ENCODE assay signal across 15 cellular contexts in the genomic region with DNA sequence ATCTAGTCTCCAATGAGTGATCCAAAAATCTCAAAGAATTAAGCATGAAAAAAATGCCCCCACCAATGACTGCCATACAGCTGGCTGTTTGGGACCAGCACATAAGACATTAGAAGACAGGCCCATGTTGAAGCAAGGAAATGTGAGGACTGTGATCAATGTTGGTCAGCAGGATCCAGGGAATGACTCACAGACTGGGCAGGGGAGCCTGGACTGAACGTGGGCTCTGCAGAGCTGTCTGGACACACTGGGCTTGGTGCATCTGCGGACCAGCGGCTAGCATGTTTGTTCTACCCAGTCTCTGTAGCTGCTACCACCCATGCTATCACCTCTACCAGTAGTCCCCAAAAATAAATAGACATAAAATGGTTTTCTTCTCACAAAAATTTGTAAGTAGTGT.
DNase-seq lines count a peak whose midpoint lies in the region; ATAC-seq, FAIRE-seq and TF ChIP-seq lines count a peak whose summit lies in the region.
"Had no signal": no experiment of that assay in that cellular context is flagged by ENCODE, and none has a peak within 500 bp of the region (broad histone marks: within the 10 kb centered on the region; RNA-seq: fewer than 3 reads in every experiment).

No MANE protein-coding gene starts in this region.

- CTCF ChIA-PET in A549 (lab: Yijun Ruan, JAX), result interaction anchor here (1.8 to 2.2 kb wide), 2 partner anchors 8 to 26 kb away, joined by 4 to 9 read pairs; no protein-coding TSS in a partner anchor
- CTCF ChIA-PET in activated naive CD4-positive, alpha-beta T cell treated with anti-CD3 and anti-CD28 coated beads for 36 hours (lab: Charles Lee), result interaction anchor here (0.7 kb wide), 1 partner anchor 233 kb away, joined by 3 read pairs; no protein-coding TSS in a partner anchor

- no peak overlapping the region for H3K27ac Mint-ChIP-seq in activated naive CD4-positive, alpha-beta T cell treated with anti-CD3 and anti-CD28 coated beads for 36 hours

- peak overlapping the region; percentile 66 for H3K4me2 ChIP-seq in A549

- H3K27me3 ChIP-seq in MG63, result no peaks in the 10 kb centered on the region
- H3K27me3 ChIP-seq: uterus had no signal

- H3K36me3 ChIP-seq in MG63 (no peaks in the 10 kb centered on the region), mesodermal cell (ENCODE audit: control insufficient read depth, insufficient read depth, low read length) (no peaks in the 10 kb centered on the region)
- H3K36me3 ChIP-seq: uterus had no signal

- no peak for FAIRE-seq in A549 (lab: Jason Lieb, UNC)
- FAIRE-seq: A204.1, HepG2 had no signal

- H3K36me3 Mint-ChIP-seq in activated naive CD4-positive, alpha-beta T cell treated with anti-CD3 and anti-CD28 coated beads for 36 hours (ENCODE audit: low read depth), result no peaks in the 10 kb centered on the region

- peaks cover 48% of the 10 kb centered on the region for H3K4me1 ChIP-seq in A549
- H3K4me1 ChIP-seq in mesodermal cell (ENCODE audit: control insufficient read depth, insufficient read depth, low read length, poor library complexity, severe bottlenecking), result peaks cover 39% of the 10 kb centered on the region
- H3K4me1 ChIP-seq: uterus had no signal

- TF ChIP-seq POLR2A in A549 (IDR thresholded peaks at IDR 0.05; ENCODE audit: low read length), result no peak

- no peak overlapping the region for H3K4me3 Mint-ChIP-seq in activated naive CD4-positive, alpha-beta T cell treated with anti-CD3 and anti-CD28 coated beads for 36 hours

- H3K4me3 ChIP-seq in A549 (no peak overlapping the region), MG63 (no peak overlapping the region), epithelial cell of esophagus (ENCODE audit: low read length) (no peak overlapping the region), mesodermal cell (ENCODE audit: extremely low read depth, insufficient read depth, low read length, poor library complexity, severe bottlenecking) (no peak overlapping the region)
- H3K4me3 ChIP-seq: uterus had no signal

- intact Hi-C loops in activated naive CD4-positive, alpha-beta T cell treated with anti-CD3 and anti-CD28 coated beads for 36 hours (cut with micrococcal nuclease), result no loop called here

- TF ChIP-seq EP300 in A549 (IDR thresholded peaks at IDR 0.05), result no peak

- peaks cover 3% of the 10 kb centered on the region for H3K27me3 Mint-ChIP-seq in activated naive CD4-positive, alpha-beta T cell treated with anti-CD3 and anti-CD28 coated beads for 36 hours (ENCODE audit: low read depth)

- no peaks in the 10 kb centered on the region for H3K9me3 Mint-ChIP-seq in activated naive CD4-positive, alpha-beta T cell treated with anti-CD3 and anti-CD28 coated beads for 36 hours

- peak in 1 of 2 experiments; percentile 36 for DNase-seq in A549 (ENCODE audit: low read depth in 1 of 2, low spot score in 1 of 2)
- DNase-seq in MG63, result peak; percentile 77
- peak; percentile 53 for DNase-seq in epithelial cell of esophagus (ENCODE audit: low read depth)
- no peak for DNase-seq in activated naive CD4-positive, alpha-beta T cell treated with anti-CD3 and anti-CD28 coated beads for 36 hours
- no peak for DNase-seq in mucosa of gallbladder (ENCODE audit: low spot score)
- DNase-seq: activated CD4-positive, CD25-positive, alpha-beta regulatory T cell treated with anti-CD3 and anti-CD28 coated beads, Interleukin-2, amount 50 U/mL, for 72 hours; activated effector memory CD4-positive, alpha-beta T cell treated with Interleukin-2 at 50 U/mL for 16 hours; DND-41; NCI-H2081 treated with DMSO at 0.1 percent for 48 hours; uterus had no signal

- TF ChIP-seq CTCF in A549 (IDR thresholded peaks at IDR 0.05) (no peak), epithelial cell of esophagus (IDR thresholded peaks at IDR 0.05; ENCODE audit: insufficient read depth, low read depth, low read length, missing control alignments) (no peak)

- H3K9me3 ChIP-seq in A549 (no peaks in the 10 kb centered on the region), MG63 (no peaks in the 10 kb centered on the region), mesodermal cell (ENCODE audit: control insufficient read depth, low read length) (no peaks in the 10 kb centered on the region)
- H3K9me3 ChIP-seq: uterus had no signal

- POLR2A ChIA-PET in A549 (lab: Yijun Ruan, JAX), result no interaction called here

- WGBS in A549 (ENCODE audit: missing lambda C conversion rate), result 25% methylated on average over 3 of the region's 3 CpGs
- 0 to 63% methylated on average over 1 to 3 of the region's 3 CpGs for WGBS in mesodermal cell (ENCODE audit: insufficient coverage in 2 of 2), 2 experiments

- no peaks in the 10 kb centered on the region for H3K4me1 Mint-ChIP-seq in activated naive CD4-positive, alpha-beta T cell treated with anti-CD3 and anti-CD28 coated beads for 36 hours (ENCODE audit: low read depth)

- no peak for TF ChIP-seq RAD21 in A549 (conservative IDR thresholded peaks at IDR 0.05 in 1 of 2, IDR thresholded peaks at IDR 0.05 in 1 of 2)

- ATAC-seq in A549 (peak; percentile 85 to 90; a peak in 5 of 6 replicates), HG02610 (IDR thresholded peaks at IDR 0.05; ENCODE audit: unreplicated experiment) (no peak), HG03460 (IDR thresholded peaks at IDR 0.05; ENCODE audit: unreplicated experiment) (no peak)
- ATAC-seq: HepG2 had no signal

- H3K27ac ChIP-seq in A549 (peak overlapping the region; percentile 67 to 87), mesodermal cell (ENCODE audit: low read depth, low read length, severe bottlenecking) (peak overlapping the region; percentile 97)

TF ChIP-seq in A549, 52 proteins besides CTCF, POLR2A, EP300 and RAD21:
- TF ChIP-seq FOSL2 (IDR thresholded peaks at IDR 0.05) (no peak), FOSL2 (CRISPR knock-in tag; IDR thresholded peaks at IDR 0.05) (peak; percentile 20; the same call in 1 of the 2 replicates)
- TF ChIP-seq, protein P1, sequence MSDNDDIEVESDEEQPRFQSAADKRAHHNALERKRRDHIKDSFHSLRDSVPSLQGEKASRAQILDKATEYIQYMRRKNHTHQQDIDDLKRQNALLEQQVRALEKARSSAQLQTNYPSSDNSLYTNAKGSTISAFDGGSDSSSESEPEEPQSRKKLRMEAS (IDR thresholded peaks at IDR 0.05), result 0 out of 2 replicates have a peak, but pooled peaks have one; percentile 30
- TF ChIP-seq, protein P2, sequence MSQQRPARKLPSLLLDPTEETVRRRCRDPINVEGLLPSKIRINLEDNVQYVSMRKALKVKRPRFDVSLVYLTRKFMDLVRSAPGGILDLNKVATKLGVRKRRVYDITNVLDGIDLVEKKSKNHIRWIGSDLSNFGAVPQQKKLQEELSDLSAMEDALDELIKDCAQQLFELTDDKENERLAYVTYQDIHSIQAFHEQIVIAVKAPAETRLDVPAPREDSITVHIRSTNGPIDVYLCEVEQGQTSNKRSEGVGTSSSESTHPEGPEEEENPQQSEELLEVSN (IDR thresholded peaks at IDR 0.05; ENCODE audit: borderline replicate concordance, low read depth), result no peak

Comparison
In these comparisons a context has a peak if more than half of its experiments do, and no peak if none do; other contexts are left out.
1. ATAC-seq: peak in A549 (2 of 2); none in HG02610 (single experiment) and HG03460 (single experiment).
2. DNase-seq: peak in MG63 (single experiment) and epithelial cell of esophagus (single experiment); none in activated naive CD4-positive, alpha-beta T cell treated with anti-CD3 and anti-CD28 coated beads for 36 hours (single experiment) and mucosa of gallbladder (single experiment).